ENCODE assay signal across 9 cellular contexts in genomic region chr19:49333426-49334288, GRCh38. TPM values are rescaled to one million over a fixed set of nuclear protein-coding genes. Genes with fewer than 3 reads are reported as not detected.
DNase-seq lines count a peak whose midpoint lies in the region; ATAC-seq lines count a peak whose summit lies in the region.
"Had no signal": no experiment of that assay in that cellular context is flagged by ENCODE, and none has a peak within 500 bp of the region (broad histone marks: within the 10 kb centered on the region; RNA-seq: fewer than 3 reads in every experiment).

No MANE protein-coding gene starts in this region.

- peak; percentile 80 for DNase-seq in activated CD8-positive, alpha-beta memory T cell treated with anti-CD3 and anti-CD28 coated beads, Interleukin-2, amount 10 ng/mL, durations not matched to agents 7 days and 5 days
- peak; percentile 50 for DNase-seq in left lobe of liver (ENCODE audit: low spot score)
- no peak for DNase-seq in SKM-1 treated with dmso at 0.1 percent for 144 hours (lab: John Stamatoyannopoulos, UW; ENCODE audit: unreplicated experiment)
- no peak for DNase-seq in NCI-H226

- H3K9me3 Mint-ChIP-seq in activated CD8-positive, alpha-beta memory T cell treated with anti-CD3 and anti-CD28 coated beads, Interleukin-2, amount 10 ng/mL, durations not matched to agents 7 days and 5 days (ENCODE audit: low read depth) = no peaks in the 10 kb centered on the region
- peaks cover 5% of the 10 kb centered on the region for H3K9me3 Mint-ChIP-seq in stimulated activated memory B cell treated with anti-CD40 and anti-IgM and Interleukin-4, amounts not matched to agents 10 μg/mL and 1 μg/mL and 100 μg/mL, for 72 hours

- peak overlapping the region; percentile 93 for H3K27ac Mint-ChIP-seq in activated CD8-positive, alpha-beta memory T cell treated with anti-CD3 and anti-CD28 coated beads, Interleukin-2, amount 10 ng/mL, durations not matched to agents 7 days and 5 days
- H3K27ac Mint-ChIP-seq in stimulated activated memory B cell treated with anti-CD40 and anti-IgM and Interleukin-4, amounts not matched to agents 10 μg/mL and 1 μg/mL and 100 μg/mL, for 72 hours = peak overlapping the region; percentile 95

- peak; percentile 46 for ATAC-seq in GM19025 (IDR thresholded peaks at IDR 0.05; ENCODE audit: low read depth, unreplicated experiment)
- ATAC-seq in HG03565 (IDR thresholded peaks at IDR 0.05; ENCODE audit: unreplicated experiment) = peak; percentile 35
- peak; percentile 72 for ATAC-seq in activated CD8-positive, alpha-beta memory T cell treated with anti-CD3 and anti-CD28 coated beads, Interleukin-2, amount 10 ng/mL, durations not matched to agents 7 days and 5 days
- no peak for ATAC-seq in left lobe of liver
- peak; percentile 90 for ATAC-seq in stimulated activated memory B cell treated with anti-CD40 and anti-IgM and Interleukin-4, amounts not matched to agents 10 μg/mL and 1 μg/mL and 100 μg/mL, for 72 hours
- ATAC-seq in HG03095 (IDR thresholded peaks at IDR 0.05; ENCODE audit: unreplicated experiment) = no peak

- H3K27me3 Mint-ChIP-seq in activated CD8-positive, alpha-beta memory T cell treated with anti-CD3 and anti-CD28 coated beads, Interleukin-2, amount 10 ng/mL, durations not matched to agents 7 days and 5 days = no peaks in the 10 kb centered on the region
- H3K27me3 Mint-ChIP-seq in stimulated activated memory B cell treated with anti-CD40 and anti-IgM and Interleukin-4, amounts not matched to agents 10 μg/mL and 1 μg/mL and 100 μg/mL, for 72 hours = no peaks in the 10 kb centered on the region

- H3K36me3 Mint-ChIP-seq in activated CD8-positive, alpha-beta memory T cell treated with anti-CD3 and anti-CD28 coated beads, Interleukin-2, amount 10 ng/mL, durations not matched to agents 7 days and 5 days = peaks cover 24% of the 10 kb centered on the region
- peaks cover 42% of the 10 kb centered on the region for H3K36me3 Mint-ChIP-seq in stimulated activated memory B cell treated with anti-CD40 and anti-IgM and Interleukin-4, amounts not matched to agents 10 μg/mL and 1 μg/mL and 100 μg/mL, for 72 hours

- peak overlapping the region; percentile 71 for H3K4me3 Mint-ChIP-seq in activated CD8-positive, alpha-beta memory T cell treated with anti-CD3 and anti-CD28 coated beads, Interleukin-2, amount 10 ng/mL, durations not matched to agents 7 days and 5 days
- H3K4me3 Mint-ChIP-seq in stimulated activated memory B cell treated with anti-CD40 and anti-IgM and Interleukin-4, amounts not matched to agents 10 μg/mL and 1 μg/mL and 100 μg/mL, for 72 hours = peak overlapping the region; percentile 77

- CTCF ChIA-PET in activated CD8-positive, alpha-beta memory T cell treated with anti-CD3 and anti-CD28 coated beads, Interleukin-2, amount 10 ng/mL, durations not matched to agents 7 days and 5 days (lab: Charles Lee) = interaction anchor here (1.0 to 1.7 kb wide), 7 partner anchors 9 to 108 kb away, joined by 3 to 5 read pairs (median 3); no protein-coding TSS in a partner anchor

- peaks cover 69% of the 10 kb centered on the region for H3K4me1 Mint-ChIP-seq in activated CD8-positive, alpha-beta memory T cell treated with anti-CD3 and anti-CD28 coated beads, Interleukin-2, amount 10 ng/mL, durations not matched to agents 7 days and 5 days
- H3K4me1 Mint-ChIP-seq in stimulated activated memory B cell treated with anti-CD40 and anti-IgM and Interleukin-4, amounts not matched to agents 10 μg/mL and 1 μg/mL and 100 μg/mL, for 72 hours = peaks cover 89% of the 10 kb centered on the region

RNA-seq across cellular contexts. Expression of gene CD37, which starts 1.5 kb away (rescaled TPM):
- total RNA-seq in activated CD8-positive, alpha-beta memory T cell treated with anti-CD3 and anti-CD28 coated beads, Interleukin-2, amount 10 ng/mL, durations not matched to agents 7 days and 5 days = 100 to 1,000 TPM; 126 to 177 TPM
- total RNA-seq in left lobe of liver = 2.2 TPM
- total RNA-seq: LHCN-M2 had no signal

RNA-seq across cellular contexts. Expression of gene SLC6A16, which starts 8.7 kb away (rescaled TPM):
- total RNA-seq in activated CD8-positive, alpha-beta memory T cell treated with anti-CD3 and anti-CD28 coated beads, Interleukin-2, amount 10 ng/mL, durations not matched to agents 7 days and 5 days = 1 to 10 TPM; 2.5 to 2.7 TPM
- 2.4 TPM for total RNA-seq in left lobe of liver

RNA-seq across cellular contexts. Expression of gene TEAD2, which starts 28.6 kb away (rescaled TPM):
- not detected for total RNA-seq in activated CD8-positive, alpha-beta memory T cell treated with anti-CD3 and anti-CD28 coated beads, Interleukin-2, amount 10 ng/mL, durations not matched to agents 7 days and 5 days
- total RNA-seq in left lobe of liver = 5.1 TPM

RNA-seq across cellular contexts. Expression of gene DKKL1, which starts 30.0 kb away (rescaled TPM):
- not detected for total RNA-seq in activated CD8-positive, alpha-beta memory T cell treated with anti-CD3 and anti-CD28 coated beads, Interleukin-2, amount 10 ng/mL, durations not matched to agents 7 days and 5 days
- total RNA-seq in left lobe of liver = not detected

RNA-seq across cellular contexts. Expression of gene KASH5, which starts 54.4 kb away (rescaled TPM):
- total RNA-seq in activated CD8-positive, alpha-beta memory T cell treated with anti-CD3 and anti-CD28 coated beads, Interleukin-2, amount 10 ng/mL, durations not matched to agents 7 days and 5 days = under 1 TPM in 1 of 2 experiments, not detected in 1; 0.64 TPM
- not detected for total RNA-seq in left lobe of liver
- total RNA-seq: LHCN-M2 had no signal

Comparison
In these comparisons a context has a peak if more than half of its experiments do, and no peak if none do; other contexts are left out.
1. ATAC-seq: peak in GM19025 (single experiment), HG03565 (single experiment), activated CD8-positive, alpha-beta memory T cell treated with anti-CD3 and anti-CD28 coated beads, Interleukin-2, amount 10 ng/mL, durations not matched to agents 7 days and 5 days (single experiment) and stimulated activated memory B cell treated with anti-CD40 and anti-IgM and Interleukin-4, amounts not matched to agents 10 μg/mL and 1 μg/mL and 100 μg/mL, for 72 hours (single experiment); none in left lobe of liver (single experiment) and HG03095 (single experiment).
2. DNase-seq: peak in activated CD8-positive, alpha-beta memory T cell treated with anti-CD3 and anti-CD28 coated beads, Interleukin-2, amount 10 ng/mL, durations not matched to agents 7 days and 5 days (single experiment) and left lobe of liver (single experiment); none in SKM-1 treated with dmso at 0.1 percent for 144 hours (single experiment) and NCI-H226 (single experiment).
3. RNA of gene CD37, which starts 1.5 kb away (total RNA-seq): 126 to 177 TPM in activated CD8-positive, alpha-beta memory T cell treated with anti-CD3 and anti-CD28 coated beads, Interleukin-2, amount 10 ng/mL, durations not matched to agents 7 days and 5 days; 2.2 TPM in left lobe of liver (single experiment); every median in the first group is over 10 times any median in the second.